ENCODE assay signal across 1 cellular context in the genomic region with DNA sequence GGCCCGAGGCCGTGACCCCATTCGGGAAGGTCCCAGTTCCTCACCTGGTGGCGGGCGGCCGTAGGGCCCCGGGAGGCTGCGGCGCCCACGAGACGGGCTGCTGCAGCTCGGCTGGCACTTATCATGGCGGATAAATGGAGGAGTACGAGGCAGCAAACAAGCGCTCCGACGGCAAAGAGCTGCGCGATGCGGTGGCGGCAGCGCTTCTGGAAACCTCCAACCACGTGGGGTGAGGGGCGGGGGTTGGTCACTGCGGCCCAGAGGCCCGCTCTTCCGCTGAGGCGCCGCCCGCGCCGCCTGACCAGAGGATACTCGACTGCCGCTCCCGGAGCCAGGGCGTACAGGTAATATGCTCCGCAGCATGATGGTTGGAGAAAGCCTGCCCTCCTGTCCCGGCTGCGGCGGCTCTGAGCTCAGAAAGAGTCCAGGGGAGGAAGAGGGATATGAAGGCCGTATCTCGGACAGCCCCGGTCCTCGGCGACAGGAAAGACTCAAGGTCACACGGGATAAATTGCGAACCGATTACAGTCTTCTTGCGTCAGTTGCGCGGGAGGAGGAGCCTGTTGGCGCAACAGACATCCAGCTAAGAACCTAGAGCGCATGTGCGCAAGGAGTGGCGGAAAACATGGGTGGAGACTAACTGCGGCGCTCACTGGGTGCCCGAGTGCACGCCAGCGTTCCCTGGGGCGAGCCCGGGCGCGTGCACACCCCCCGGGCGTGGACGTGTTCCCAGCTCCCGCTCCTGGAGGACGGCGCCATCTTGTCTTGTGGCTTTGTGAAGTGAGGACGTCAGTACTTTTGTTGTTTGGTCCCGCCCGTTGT.
TF ChIP-seq lines count a peak whose summit lies in the region.

A gene (minus strand): TSS at position 208 of the 822 bp plus-strand sequence. CDS start 83 bp downstream, at position 125.

TF ChIP-seq in liver, 16 proteins besides CTCF, POLR2A, EP300 and RAD21 (continued from another document):
- TF ChIP-seq, protein P1, sequence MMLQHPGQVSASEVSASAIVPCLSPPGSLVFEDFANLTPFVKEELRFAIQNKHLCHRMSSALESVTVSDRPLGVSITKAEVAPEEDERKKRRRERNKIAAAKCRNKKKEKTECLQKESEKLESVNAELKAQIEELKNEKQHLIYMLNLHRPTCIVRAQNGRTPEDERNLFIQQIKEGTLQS (IDR thresholded peaks at IDR 0.05): peak; percentile 72
- TF ChIP-seq TAF1 (conservative IDR thresholded peaks at IDR 0.05) (peak; percentile 42), HNF4A (conservative IDR thresholded peaks at IDR 0.05) (peak in 1 of 2 donors; percentile 44), NR2F2 (IDR thresholded peaks at IDR 0.05) (peak; percentile 79), EGR1 (IDR thresholded peaks at IDR 0.05; ENCODE audit: low read depth in 2 of 2) (peak; percentile 65 to 66), FOXA1 (IDR thresholded peaks at IDR 0.05) (no peak), FOXA2 (IDR thresholded peaks at IDR 0.05) (no peak), RXRA (IDR thresholded peaks at IDR 0.05) (peak in 1 of 2 donors; percentile 56), JUND (IDR thresholded peaks at IDR 0.05) (peak; percentile 72 to 86)
- TF ChIP-seq, protein P2, sequence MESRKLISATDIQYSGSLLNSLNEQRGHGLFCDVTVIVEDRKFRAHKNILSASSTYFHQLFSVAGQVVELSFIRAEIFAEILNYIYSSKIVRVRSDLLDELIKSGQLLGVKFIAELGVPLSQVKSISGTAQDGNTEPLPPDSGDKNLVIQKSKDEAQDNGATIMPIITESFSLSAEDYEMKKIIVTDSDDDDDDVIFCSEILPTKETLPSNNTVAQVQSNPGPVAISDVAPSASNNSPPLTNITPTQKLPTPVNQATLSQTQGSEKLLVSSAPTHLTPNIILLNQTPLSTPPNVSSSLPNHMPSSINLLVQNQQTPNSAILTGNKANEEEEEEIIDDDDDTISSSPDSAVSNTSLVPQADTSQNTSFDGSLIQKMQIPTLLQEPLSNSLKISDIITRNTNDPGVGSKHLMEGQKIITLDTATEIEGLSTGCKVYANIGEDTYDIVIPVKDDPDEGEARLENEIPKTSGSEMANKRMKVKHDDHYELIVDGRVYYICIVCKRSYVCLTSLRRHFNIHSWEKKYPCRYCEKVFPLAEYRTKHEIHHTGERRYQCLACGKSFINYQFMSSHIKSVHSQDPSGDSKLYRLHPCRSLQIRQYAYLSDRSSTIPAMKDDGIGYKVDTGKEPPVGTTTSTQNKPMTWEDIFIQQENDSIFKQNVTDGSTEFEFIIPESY (IDR thresholded peaks at IDR 0.05): peak; percentile 92
- TF ChIP-seq, protein P3, sequence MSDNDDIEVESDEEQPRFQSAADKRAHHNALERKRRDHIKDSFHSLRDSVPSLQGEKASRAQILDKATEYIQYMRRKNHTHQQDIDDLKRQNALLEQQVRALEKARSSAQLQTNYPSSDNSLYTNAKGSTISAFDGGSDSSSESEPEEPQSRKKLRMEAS (IDR thresholded peaks at IDR 0.05): peak; percentile 77
